25 cellular contexts compared by ENCODE assay signal in the genomic region with DNA sequence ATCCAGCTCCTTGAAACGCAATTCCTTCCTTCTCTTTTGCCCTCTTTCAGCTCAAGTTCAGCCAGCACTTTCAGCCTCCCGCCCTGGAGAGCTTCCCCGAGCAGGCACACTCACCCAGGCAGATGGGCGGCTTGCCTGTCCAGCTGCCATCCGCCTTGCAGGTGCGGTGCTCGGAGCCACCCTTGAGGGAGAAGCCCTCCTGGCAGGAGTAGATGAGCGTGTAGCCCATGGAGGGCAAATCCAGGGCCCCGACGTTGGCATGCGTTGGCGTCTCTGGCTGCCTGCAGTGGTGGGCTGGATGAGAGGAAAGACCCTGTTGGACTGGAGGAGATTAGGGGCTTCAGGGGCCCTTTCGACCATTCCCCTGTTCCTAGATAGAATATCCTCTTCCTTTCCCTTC.
DNase-seq lines count a peak whose midpoint lies in the region; ATAC-seq lines count a peak whose summit lies in the region.
"Had no signal": no experiment of that assay in that cellular context is flagged by ENCODE, and none has a peak within 500 bp of the region (broad histone marks: within the 10 kb centered on the region; RNA-seq: fewer than 3 reads in every experiment).

No MANE protein-coding gene starts in this region.

- CTCF ChIA-PET in activated CD8-positive, alpha-beta memory T cell treated with anti-CD3 and anti-CD28 coated beads, Interleukin-2, amount 10 ng/mL, durations not matched to agents 7 days and 5 days (lab: Charles Lee): no interaction called here

- no peak overlapping the region for H3K23ac ChIP-seq in neuronal stem cell (ENCODE audit: low read depth, low read length, poor library complexity)

- no peaks in the 10 kb centered on the region for H3K36me3 Mint-ChIP-seq in activated CD8-positive, alpha-beta memory T cell treated with anti-CD3 and anti-CD28 coated beads, Interleukin-2, amount 10 ng/mL, durations not matched to agents 7 days and 5 days
- no peaks in the 10 kb centered on the region for H3K36me3 Mint-ChIP-seq in stimulated activated memory B cell treated with anti-CD40 and anti-IgM and Interleukin-4, amounts not matched to agents 10 μg/mL and 1 μg/mL and 100 μg/mL, for 72 hours
- H3K36me3 Mint-ChIP-seq: CD14-positive monocyte; CD4-positive, alpha-beta memory T cell; CD4-positive, CD25-positive, alpha-beta regulatory T cell; CD8-positive, alpha-beta memory T cell had no signal

- H2AK5ac ChIP-seq in neuronal stem cell (ENCODE audit: low read depth, low read length): no peak overlapping the region

- peak overlapping the region; percentile 47 for H3K14ac ChIP-seq in neuronal stem cell (ENCODE audit: low read length)

- no peak overlapping the region for H2AFZ ChIP-seq in neuronal stem cell (ENCODE audit: low read length)

- H3K9me3 ChIP-seq in neuronal stem cell (replicated peaks in 1 of 2; ENCODE audit: control insufficient read depth in 2 of 2, insufficient read depth in 1 of 2, low read depth in 1 of 2, low read length in 2 of 2): no peaks in the 10 kb centered on the region
- H3K9me3 ChIP-seq: BE2C, BLaER1 had no signal

- no peak overlapping the region for H3K4me3 Mint-ChIP-seq in activated CD8-positive, alpha-beta memory T cell treated with anti-CD3 and anti-CD28 coated beads, Interleukin-2, amount 10 ng/mL, durations not matched to agents 7 days and 5 days
- H3K4me3 Mint-ChIP-seq in stimulated activated memory B cell treated with anti-CD40 and anti-IgM and Interleukin-4, amounts not matched to agents 10 μg/mL and 1 μg/mL and 100 μg/mL, for 72 hours: no peak overlapping the region
- H3K4me3 Mint-ChIP-seq: CD14-positive monocyte; CD4-positive, alpha-beta memory T cell; CD4-positive, CD25-positive, alpha-beta regulatory T cell; CD8-positive, alpha-beta memory T cell had no signal

- no peak overlapping the region for H3K27ac ChIP-seq in neuronal stem cell (replicated peaks; ENCODE audit: low read length)
- H3K27ac ChIP-seq: BLaER1 had no signal

- no peaks in the 10 kb centered on the region for H3K27me3 ChIP-seq in neuronal stem cell (ENCODE audit: control insufficient read depth in 3 of 3, insufficient read depth in 3 of 3, low read depth in 1 of 3, low read length in 3 of 3)
- H3K27me3 ChIP-seq: BE2C, BLaER1 had no signal

- H3K27me3 Mint-ChIP-seq in activated CD8-positive, alpha-beta memory T cell treated with anti-CD3 and anti-CD28 coated beads, Interleukin-2, amount 10 ng/mL, durations not matched to agents 7 days and 5 days: peaks cover 10% of the 10 kb centered on the region
- H3K27me3 Mint-ChIP-seq in stimulated activated memory B cell treated with anti-CD40 and anti-IgM and Interleukin-4, amounts not matched to agents 10 μg/mL and 1 μg/mL and 100 μg/mL, for 72 hours: peaks cover 44% of the 10 kb centered on the region
- H3K27me3 Mint-ChIP-seq: CD4-positive, CD25-positive, alpha-beta regulatory T cell had no signal

- H3K9ac ChIP-seq in neuronal stem cell (ENCODE audit: low read depth, low read length, poor library complexity): no peak overlapping the region
- H3K9ac ChIP-seq: BLaER1 had no signal

- ATAC-seq in activated CD8-positive, alpha-beta memory T cell treated with anti-CD3 and anti-CD28 coated beads, Interleukin-2, amount 10 ng/mL, durations not matched to agents 7 days and 5 days: no peak
- ATAC-seq in stimulated activated memory B cell treated with anti-CD40 and anti-IgM and Interleukin-4, amounts not matched to agents 10 μg/mL and 1 μg/mL and 100 μg/mL, for 72 hours: peak; percentile 31
- ATAC-seq: GM12878 had no signal

- no peak overlapping the region for H3K4me2 ChIP-seq in neuronal stem cell (ENCODE audit: insufficient read depth, low read length, poor library complexity, severe bottlenecking)
- H3K4me2 ChIP-seq: BLaER1 had no signal

- DNase-seq in activated CD8-positive, alpha-beta memory T cell treated with anti-CD3 and anti-CD28 coated beads, Interleukin-2, amount 10 ng/mL, durations not matched to agents 7 days and 5 days: peak; percentile 29
- no peak for DNase-seq in activated CD8-positive, alpha-beta memory T cell treated with anti-CD3 and anti-CD28 coated beads, Interleukin-2, amount 50 U/mL, for 48 hours
- peak; percentile 55 for DNase-seq in NCI-H2171 treated with DMSO at 0.1 percent for 48 hours (lab: John Stamatoyannopoulos, UW)
- no peak for DNase-seq in neuronal stem cell (ENCODE audit: low spot score)
- DNase-seq in NCI-H1694 treated with DMSO at 0.1 percent for 48 hours (lab: John Stamatoyannopoulos, UW): no peak
- DNase-seq in occipital lobe (lab: John Stamatoyannopoulos, UW): no peak
- no peak for DNase-seq in iPS-NIHi7 (ENCODE audit: extremely low spot score)
- DNase-seq: 8988T; ACHN; BE2C; C1 segment of cervical spinal cord; CD4-positive, alpha-beta memory T cell; CD4-positive, CD25-positive, alpha-beta regulatory T cell; CD8-positive, alpha-beta memory T cell; COR-L47; DMS153; DMS53; DMS79; DND-41; EL; GDM1 had no signal

- H3K27ac Mint-ChIP-seq in activated CD8-positive, alpha-beta memory T cell treated with anti-CD3 and anti-CD28 coated beads, Interleukin-2, amount 10 ng/mL, durations not matched to agents 7 days and 5 days: no peak overlapping the region
- no peak overlapping the region for H3K27ac Mint-ChIP-seq in stimulated activated memory B cell treated with anti-CD40 and anti-IgM and Interleukin-4, amounts not matched to agents 10 μg/mL and 1 μg/mL and 100 μg/mL, for 72 hours
- H3K27ac Mint-ChIP-seq: CD14-positive monocyte; CD4-positive, alpha-beta memory T cell; CD4-positive, CD25-positive, alpha-beta regulatory T cell; CD8-positive, alpha-beta memory T cell had no signal

- no peak overlapping the region for H2BK120ac ChIP-seq in neuronal stem cell (ENCODE audit: low read depth, low read length)

- no peak overlapping the region for H3K4me3 ChIP-seq in neuronal stem cell (ENCODE audit: low read length in 2 of 2)
- H3K4me3 ChIP-seq: BLaER1, GM12878 had no signal

- no peaks in the 10 kb centered on the region for H3K9me3 Mint-ChIP-seq in activated CD8-positive, alpha-beta memory T cell treated with anti-CD3 and anti-CD28 coated beads, Interleukin-2, amount 10 ng/mL, durations not matched to agents 7 days and 5 days (ENCODE audit: low read depth)
- H3K9me3 Mint-ChIP-seq in stimulated activated memory B cell treated with anti-CD40 and anti-IgM and Interleukin-4, amounts not matched to agents 10 μg/mL and 1 μg/mL and 100 μg/mL, for 72 hours: peaks cover 3% of the 10 kb centered on the region

- H2BK5ac ChIP-seq in neuronal stem cell (ENCODE audit: low read length): no peak overlapping the region

- no peak overlapping the region for H3K18ac ChIP-seq in neuronal stem cell (ENCODE audit: low read length)

- no peak overlapping the region for H2BK12ac ChIP-seq in neuronal stem cell (ENCODE audit: low read length)

- no peak overlapping the region for H4K8ac ChIP-seq in neuronal stem cell (ENCODE audit: low read depth, low read length)

- H3K36me3 ChIP-seq in neuronal stem cell (replicated peaks in 1 of 2; ENCODE audit: control insufficient read depth in 2 of 2, insufficient read depth in 2 of 2, low read length in 2 of 2): no peaks in the 10 kb centered on the region
- H3K36me3 ChIP-seq: BE2C, BLaER1 had no signal

- H3K79me1 ChIP-seq in neuronal stem cell (ENCODE audit: low read depth, low read length): no peaks in the 10 kb centered on the region

- no CpG with 5 or more reads among the region's 13 CpGs for WGBS in neuronal stem cell (ENCODE audit: extremely low coverage in 2 of 2, insufficient read length in 2 of 2, insufficient replicate concordance in 1 of 2), 2 donors

- no peak overlapping the region for H4K91ac ChIP-seq in neuronal stem cell (ENCODE audit: low read depth, low read length, poor library complexity)

- H3K4me1 ChIP-seq in neuronal stem cell (ENCODE audit: control insufficient read depth in 2 of 2, insufficient read depth in 1 of 2, low read depth in 1 of 2, low read length in 2 of 2): no peaks in the 10 kb centered on the region
- H3K4me1 ChIP-seq: BE2C, BLaER1 had no signal

- H2BK15ac ChIP-seq in neuronal stem cell (ENCODE audit: low read length): no peak overlapping the region

- no peak overlapping the region for H3K4ac ChIP-seq in neuronal stem cell (ENCODE audit: low read length)

- H3K4me1 Mint-ChIP-seq in activated CD8-positive, alpha-beta memory T cell treated with anti-CD3 and anti-CD28 coated beads, Interleukin-2, amount 10 ng/mL, durations not matched to agents 7 days and 5 days: no peaks in the 10 kb centered on the region
- no peaks in the 10 kb centered on the region for H3K4me1 Mint-ChIP-seq in stimulated activated memory B cell treated with anti-CD40 and anti-IgM and Interleukin-4, amounts not matched to agents 10 μg/mL and 1 μg/mL and 100 μg/mL, for 72 hours
- H3K4me1 Mint-ChIP-seq: CD14-positive monocyte; CD4-positive, alpha-beta memory T cell; CD4-positive, CD25-positive, alpha-beta regulatory T cell; CD8-positive, alpha-beta memory T cell had no signal

Comparison
In these comparisons a context has a peak if more than half of its experiments do, and no peak if none do; other contexts are left out.
1. DNase-seq: peak in activated CD8-positive, alpha-beta memory T cell treated with anti-CD3 and anti-CD28 coated beads, Interleukin-2, amount 10 ng/mL, durations not matched to agents 7 days and 5 days (single experiment) and NCI-H2171 treated with DMSO at 0.1 percent for 48 hours (single experiment); none in activated CD8-positive, alpha-beta memory T cell treated with anti-CD3 and anti-CD28 coated beads, Interleukin-2, amount 50 U/mL, for 48 hours (single experiment), neuronal stem cell (single experiment), NCI-H1694 treated with DMSO at 0.1 percent for 48 hours (single experiment), occipital lobe (single experiment) and iPS-NIHi7 (single experiment).